ENCODE assay signal across 8 cellular contexts in the genomic region with DNA sequence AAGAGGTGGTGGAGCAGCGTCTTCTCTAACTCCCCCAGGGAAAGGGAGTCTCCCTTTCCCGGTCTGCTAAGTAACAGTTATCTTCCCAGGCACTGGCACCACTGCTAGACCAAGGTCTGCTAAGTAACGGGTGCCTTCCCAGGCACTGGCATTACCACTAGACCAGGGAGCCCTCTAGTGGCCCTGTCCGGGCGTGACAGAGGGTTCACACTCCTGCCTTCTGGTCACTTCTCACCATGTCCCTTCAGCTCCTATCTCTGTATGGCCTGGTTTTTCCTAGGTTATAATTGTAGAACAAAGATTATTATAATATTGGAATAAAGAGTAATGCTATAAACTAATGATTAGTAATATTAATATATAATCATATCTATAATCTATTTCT. TPM values are rescaled to one million over a fixed set of nuclear protein-coding genes. Genes with fewer than 3 reads are reported as not detected.
A peak's percentile ranks its signal among the peaks of the same experiment; 100 is the strongest.
DNase-seq lines count a peak whose midpoint lies in the region; ATAC-seq and TF ChIP-seq lines count a peak whose summit lies in the region.
"Not testable (repeated sequence)": the region's sequence is repeated elsewhere in the genome, so short reads cannot be mapped to it uniquely, and the experiment has no call there.

No MANE protein-coding gene starts in this region.

- H3K27me3 Mint-ChIP-seq in osteocyte (ENCODE audit: unreplicated experiment); type B pancreatic cell: not testable (repeated sequence)

- H3K4me1 ChIP-seq in gastroesophageal sphincter, result peaks cover 0 to 36% (median 0%) of the 10 kb centered on the region in 3 donors

- 0% methylated on average over 2 to 3 of the region's 5 CpGs for WGBS in gastroesophageal sphincter (ENCODE audit: low coverage in 1 of 2), 2 donors

- ATAC-seq in HG02610 (IDR thresholded peaks at IDR 0.05; ENCODE audit: unreplicated experiment), result peak; percentile 44
- ATAC-seq in gastroesophageal sphincter, result peak; percentile 39

- H3K4me3 ChIP-seq in NB4 (ENCODE audit: low read depth, low read length); gastroesophageal sphincter: not testable (repeated sequence)

- TF ChIP-seq EP300 in gastroesophageal sphincter (IDR thresholded peaks at IDR 0.05), result not testable (repeated sequence)

- not testable (repeated sequence) for TF ChIP-seq POLR2A in NB4 (IDR thresholded peaks at IDR 0.05; ENCODE audit: extremely low read depth, insufficient read length); gastroesophageal sphincter (IDR thresholded peaks at IDR 0.05)

- not testable (repeated sequence) for H3K27me3 ChIP-seq in gastroesophageal sphincter

- TF ChIP-seq CTCF in GM12873 (IDR thresholded peaks at IDR 0.05; ENCODE audit: insufficient read depth, low read depth, low read length, missing control alignments), result peak; percentile 50
- TF ChIP-seq CTCF in NB4 (IDR thresholded peaks at IDR 0.05; ENCODE audit: low read depth, low read length), result peak; percentile 43
- peak in 3 of 4 experiments; percentile 25 to 53 (median 38) for TF ChIP-seq CTCF in gastroesophageal sphincter (IDR thresholded peaks at IDR 0.05)
- TF ChIP-seq CTCF in osteocyte (IDR thresholded peaks at IDR 0.05), result peak; percentile 62
- TF ChIP-seq CTCF in type B pancreatic cell (conservative IDR thresholded peaks at IDR 0.05), result peak; percentile 72

- not testable (repeated sequence) for H3K27ac ChIP-seq in gastroesophageal sphincter

- peaks cover 0 to 81% of the 10 kb centered on the region in 2 donors for H3K36me3 ChIP-seq in gastroesophageal sphincter

- H3K9me3 ChIP-seq in gastroesophageal sphincter, result not testable (repeated sequence)

- not testable (repeated sequence) for H3K4me1 Mint-ChIP-seq in osteocyte (ENCODE audit: unreplicated experiment); type B pancreatic cell (ENCODE audit: unreplicated experiment)

- not testable (repeated sequence) for H3K9me3 Mint-ChIP-seq in osteocyte (ENCODE audit: unreplicated experiment); type B pancreatic cell

- H3K27ac Mint-ChIP-seq in osteocyte (ENCODE audit: unreplicated experiment) (peak overlapping the region; percentile 88), type B pancreatic cell (peak overlapping the region; percentile 52)

- DNase-seq in NB4 (ENCODE audit: low read depth) (peak; percentile 61), SKM-1 treated with dmso at 0.1 percent for 144 hours (lab: John Stamatoyannopoulos, UW; ENCODE audit: unreplicated experiment) (peak; percentile 41), activated gamma-delta T cell treated with Interleukin-2 at 50 U/mL for 16 hours (peak; percentile 73), osteocyte (ENCODE audit: extremely low spot score, unreplicated experiment) (peak; percentile 92)
- not testable (repeated sequence) for DNase-seq in type B pancreatic cell (ENCODE audit: extremely low spot score, unreplicated experiment)

- H3K36me3 Mint-ChIP-seq in osteocyte (ENCODE audit: unreplicated experiment), result peaks cover 44% of the 10 kb centered on the region
- peaks cover 17% of the 10 kb centered on the region for H3K36me3 Mint-ChIP-seq in type B pancreatic cell

- not testable (repeated sequence) for H3K4me3 Mint-ChIP-seq in osteocyte (ENCODE audit: unreplicated experiment); type B pancreatic cell

RNA-seq across cellular contexts. Expression of a gene that starts 12.6 kb away (rescaled TPM):
- total RNA-seq in gastroesophageal sphincter (10 to 100 TPM; 11.8 to 61.8 (median 24.2) TPM), osteocyte (31.7 and 38.7 TPM in 2 replicates), type B pancreatic cell (ENCODE audit: low replicate concordance) (45.2 and 51.5 TPM in 2 replicates)

RNA-seq across cellular contexts. Expression of a gene that starts 28.0 kb away (rescaled TPM):
- 10 to 100 TPM in 1 of 4 donors, 1 to 10 TPM in 3; 2.5 to 10.7 (median 4.7) TPM for total RNA-seq in gastroesophageal sphincter
- 1.8 and 2.5 TPM in 2 replicates for total RNA-seq in osteocyte
- 2.1 and 2.8 TPM in 2 replicates for total RNA-seq in type B pancreatic cell (ENCODE audit: low replicate concordance)

RNA-seq across cellular contexts. Expression of a gene that starts 37.8 kb away (rescaled TPM):
- not detected for total RNA-seq in gastroesophageal sphincter
- not detected in 2 replicates for total RNA-seq in osteocyte
- not detected in 2 replicates for total RNA-seq in type B pancreatic cell (ENCODE audit: low replicate concordance)
